23 cellular contexts compared by ENCODE assay signal in genomic region chr1:208127791-208128408, GRCh38.
A peak's percentile ranks its signal among the peaks of the same experiment; 100 is the strongest.
DNase-seq lines count a peak whose midpoint lies in the region; ATAC-seq and TF ChIP-seq lines count a peak whose summit lies in the region.
"Had no signal": no experiment of that assay in that cellular context is flagged by ENCODE, and none has a peak within 500 bp of the region (broad histone marks: within the 10 kb centered on the region; RNA-seq: fewer than 3 reads in every experiment).

No MANE protein-coding gene starts in this region.

- H3K4me1 Mint-ChIP-seq in WTC11, result peaks cover 36% of the 10 kb centered on the region

- WGBS in mesendoderm (ENCODE audit: extremely low coverage, insufficient coverage, low lambda C conversion rate), result no CpG with 5 or more reads among the region's 9 CpGs

- no peaks in the 10 kb centered on the region for H3K36me3 Mint-ChIP-seq in WTC11
- H3K36me3 Mint-ChIP-seq: CD8-positive, alpha-beta memory T cell had no signal

- H3K27me3 ChIP-seq in mesendoderm (ENCODE audit: insufficient read depth, low read length, poor library complexity), result no peaks in the 10 kb centered on the region
- no peaks in the 10 kb centered on the region for H3K27me3 ChIP-seq in skeletal muscle tissue (ENCODE audit: control insufficient read depth in 3 of 3, insufficient read depth in 3 of 3, low read length in 3 of 3)
- H3K27me3 ChIP-seq: suprapubic skin had no signal

- H3K4me1 ChIP-seq in mesendoderm (ENCODE audit: control insufficient read depth, low read depth, low read length) (peaks cover 7% of the 10 kb centered on the region), skeletal muscle tissue (ENCODE audit: control insufficient read depth in 3 of 3, insufficient read depth in 3 of 3, low read length in 3 of 3) (peaks cover 19 to 40% (median 31%) of the 10 kb centered on the region in 3 donors)

- CTCF ChIA-PET in WTC11 (lab: Charles Lee), result interaction anchor here (0.9 to 6.5 kb wide), 14 partner anchors 20 to 243 kb away, joined by 3 to 61 read pairs (median 6); partner anchors contain the start of gene PLXNA2

- H3K27ac Mint-ChIP-seq in WTC11, result no peak overlapping the region
- H3K27ac Mint-ChIP-seq: activated CD4-positive, alpha-beta T cell treated with anti-CD3 and anti-CD28 coated beads, Interleukin-2, amount 10 ng/mL, durations not matched to agents 24 days and 14 days; dendritic cell treated with granulocyte-macrophage colony-stimulating factor and Interleukin-4, amounts not matched to agents 40 ng/mL and 50 ng/mL, for 4 days; H9; T-helper 1 cell treated with Interleukin-12 subunit alpha and Interleukin-12 subunit beta and Interleukin-4 antibody, amounts not matched to agents 30 μg/mL and 1 μg/mL, for 36 hours had no signal

- no peak overlapping the region for H2BK5ac ChIP-seq in mesendoderm (ENCODE audit: low read length)

- H2AK5ac ChIP-seq in mesendoderm (ENCODE audit: low read length), result no peak overlapping the region

- H2BK120ac ChIP-seq in mesendoderm (ENCODE audit: low read depth, low read length), result no peak overlapping the region

- TF ChIP-seq CTCF in WTC11 (IDR thresholded peaks at IDR 0.05), result no peak

- H3K4ac ChIP-seq in mesendoderm (ENCODE audit: low read depth, low read length), result no peak overlapping the region

- no peak overlapping the region for H3K4me3 Mint-ChIP-seq in WTC11
- H3K4me3 Mint-ChIP-seq: activated CD4-positive, alpha-beta T cell treated with anti-CD3 and anti-CD28 coated beads, Interleukin-2, amount 10 ng/mL, durations not matched to agents 24 days and 14 days; CD8-positive, alpha-beta memory T cell; dendritic cell treated with granulocyte-macrophage colony-stimulating factor and Interleukin-4, amounts not matched to agents 40 ng/mL and 50 ng/mL, for 4 days; T-helper 1 cell treated with Interleukin-12 subunit alpha and Interleukin-12 subunit beta and Interleukin-4 antibody, amounts not matched to agents 30 μg/mL and 1 μg/mL, for 36 hours had no signal

- no peaks in the 10 kb centered on the region for H3K36me3 ChIP-seq in mesendoderm (ENCODE audit: control insufficient read depth, insufficient read depth, low read length)
- no peaks in the 10 kb centered on the region for H3K36me3 ChIP-seq in skeletal muscle tissue (ENCODE audit: control insufficient read depth in 3 of 3, insufficient read depth in 3 of 3, low read length in 3 of 3)
- H3K36me3 ChIP-seq: suprapubic skin had no signal

- H3K9ac ChIP-seq in mesendoderm (ENCODE audit: low read length), result no peak overlapping the region
- H3K9ac ChIP-seq in skeletal muscle tissue (ENCODE audit: low read depth in 1 of 3, low read length in 3 of 3), result peak overlapping the region in 2 of 3 donors; percentile 22 to 33

- no peak overlapping the region for H4K8ac ChIP-seq in mesendoderm (ENCODE audit: low read depth, low read length)

- no peaks in the 10 kb centered on the region for H3K9me3 ChIP-seq in skeletal muscle tissue (ENCODE audit: control insufficient read depth in 3 of 3, low read length in 3 of 3)
- H3K9me3 ChIP-seq: suprapubic skin had no signal

- H3K56ac ChIP-seq in mesendoderm (ENCODE audit: low read length), result peak overlapping the region; percentile 35

- H3K27me3 Mint-ChIP-seq in WTC11 (ENCODE audit: low read depth), result peaks cover 20% of the 10 kb centered on the region

- no peaks in the 10 kb centered on the region for H3K9me3 Mint-ChIP-seq in WTC11
- H3K9me3 Mint-ChIP-seq: activated CD4-positive, alpha-beta T cell treated with anti-CD3 and anti-CD28 coated beads, Interleukin-2, amount 10 ng/mL, durations not matched to agents 24 days and 14 days; CD8-positive, alpha-beta memory T cell; dendritic cell treated with granulocyte-macrophage colony-stimulating factor and Interleukin-4, amounts not matched to agents 40 ng/mL and 50 ng/mL, for 4 days; H9; T-helper 1 cell treated with Interleukin-12 subunit alpha and Interleukin-12 subunit beta and Interleukin-4 antibody, amounts not matched to agents 30 μg/mL and 1 μg/mL, for 36 hours had no signal

- H3K4me3 ChIP-seq in mesendoderm (ENCODE audit: low read length), result no peak overlapping the region
- no peak overlapping the region for H3K4me3 ChIP-seq in skeletal muscle tissue (ENCODE audit: low read length in 3 of 3)
- H3K4me3 ChIP-seq: suprapubic skin had no signal

- no peaks in the 10 kb centered on the region for H3K79me1 ChIP-seq in mesendoderm (ENCODE audit: low read length)

- H3K79me2 ChIP-seq in mesendoderm (ENCODE audit: control insufficient read depth, insufficient read depth, low read length), result no peaks in the 10 kb centered on the region

- no peak overlapping the region for H3K23ac ChIP-seq in mesendoderm (ENCODE audit: low read length)

- H2BK15ac ChIP-seq in mesendoderm (replicated peaks; ENCODE audit: low read depth), result no peak overlapping the region

- DNase-seq in NCI-H2081 (lab: John Stamatoyannopoulos, UW) (peak; percentile 38 to 61), NCI-H2081 treated with DMSO at 0.1 percent for 48 hours (lab: John Stamatoyannopoulos, UW) (no peak), WTC11 (ENCODE audit: low spot score) (peak; percentile 15), mesendoderm (no peak), NCI-H748 treated with DMSO at 0.1 percent for 48 hours (lab: John Stamatoyannopoulos, UW) (no peak), midbrain (lab: John Stamatoyannopoulos, UW) (no peak)
- DNase-seq: activated CD4-positive, alpha-beta T cell treated with anti-CD3 and anti-CD28 coated beads, Interleukin-2, amount 10 ng/mL, durations not matched to agents 24 days and 14 days; activated naive CD4-positive, alpha-beta T cell treated with anti-CD3 and anti-CD28 coated beads, Interleukin-2, amount 50 U/mL, for 16 hours; activated T-cell treated with anti-CD3 and anti-CD28 coated beads, Interleukin-2, amount 50 U/mL, for 48 hours; CD8-positive, alpha-beta memory T cell; DMS53; H9; kidney; NCI-H510A; RPMI8226; small intestine; stimulated activated CD4-positive, alpha-beta T cell treated with anti-CD3 and anti-CD28 coated beads, Interleukin-1b, Interleukin-23, amount 100 ng/mL, for 48 hours had no signal

- peak overlapping the region; percentile 52 for H3K27ac ChIP-seq in mesendoderm (ENCODE audit: low read depth, low read length)
- H3K27ac ChIP-seq in skeletal muscle tissue (ENCODE audit: low read depth, low read length), result peak overlapping the region; percentile 21
- H3K27ac ChIP-seq: HL-60, suprapubic skin had no signal

- H3K18ac ChIP-seq in mesendoderm (ENCODE audit: low read length), result no peak overlapping the region

- ATAC-seq in WTC11 (peak; percentile 12), GM19397 (IDR thresholded peaks at IDR 0.05; ENCODE audit: unreplicated experiment) (no peak)

- no peak overlapping the region for H4K5ac ChIP-seq in mesendoderm (ENCODE audit: low read length)

- POLR2A ChIA-PET in WTC11 (lab: Charles Lee), result no interaction called here

- H3K4me2 ChIP-seq in mesendoderm (ENCODE audit: low read length), result no peak overlapping the region

TF ChIP-seq in WTC11, 78 proteins besides CTCF, POLR2A, EP300 and RAD21:
- no peak for TF ChIP-seq CREM (CRISPR knock-in tag; IDR thresholded peaks at IDR 0.05)
- TF ChIP-seq ETV6 (CRISPR knock-in tag; IDR thresholded peaks at IDR 0.05), result no peak
- no peak for TF ChIP-seq TP53 (CRISPR knock-in tag; IDR thresholded peaks at IDR 0.05)
- TF ChIP-seq ZBTB43 (CRISPR knock-in tag; IDR thresholded peaks at IDR 0.05), result no peak
- TF ChIP-seq, protein P1, sequence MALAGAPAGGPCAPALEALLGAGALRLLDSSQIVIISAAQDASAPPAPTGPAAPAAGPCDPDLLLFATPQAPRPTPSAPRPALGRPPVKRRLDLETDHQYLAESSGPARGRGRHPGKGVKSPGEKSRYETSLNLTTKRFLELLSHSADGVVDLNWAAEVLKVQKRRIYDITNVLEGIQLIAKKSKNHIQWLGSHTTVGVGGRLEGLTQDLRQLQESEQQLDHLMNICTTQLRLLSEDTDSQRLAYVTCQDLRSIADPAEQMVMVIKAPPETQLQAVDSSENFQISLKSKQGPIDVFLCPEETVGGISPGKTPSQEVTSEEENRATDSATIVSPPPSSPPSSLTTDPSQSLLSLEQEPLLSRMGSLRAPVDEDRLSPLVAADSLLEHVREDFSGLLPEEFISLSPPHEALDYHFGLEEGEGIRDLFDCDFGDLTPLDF (CRISPR knock-in tag; IDR thresholded peaks at IDR 0.05), result no peak
- TF ChIP-seq HMGA2 (CRISPR knock-in tag; IDR thresholded peaks at IDR 0.05), result no peak
- TF ChIP-seq, protein P2, sequence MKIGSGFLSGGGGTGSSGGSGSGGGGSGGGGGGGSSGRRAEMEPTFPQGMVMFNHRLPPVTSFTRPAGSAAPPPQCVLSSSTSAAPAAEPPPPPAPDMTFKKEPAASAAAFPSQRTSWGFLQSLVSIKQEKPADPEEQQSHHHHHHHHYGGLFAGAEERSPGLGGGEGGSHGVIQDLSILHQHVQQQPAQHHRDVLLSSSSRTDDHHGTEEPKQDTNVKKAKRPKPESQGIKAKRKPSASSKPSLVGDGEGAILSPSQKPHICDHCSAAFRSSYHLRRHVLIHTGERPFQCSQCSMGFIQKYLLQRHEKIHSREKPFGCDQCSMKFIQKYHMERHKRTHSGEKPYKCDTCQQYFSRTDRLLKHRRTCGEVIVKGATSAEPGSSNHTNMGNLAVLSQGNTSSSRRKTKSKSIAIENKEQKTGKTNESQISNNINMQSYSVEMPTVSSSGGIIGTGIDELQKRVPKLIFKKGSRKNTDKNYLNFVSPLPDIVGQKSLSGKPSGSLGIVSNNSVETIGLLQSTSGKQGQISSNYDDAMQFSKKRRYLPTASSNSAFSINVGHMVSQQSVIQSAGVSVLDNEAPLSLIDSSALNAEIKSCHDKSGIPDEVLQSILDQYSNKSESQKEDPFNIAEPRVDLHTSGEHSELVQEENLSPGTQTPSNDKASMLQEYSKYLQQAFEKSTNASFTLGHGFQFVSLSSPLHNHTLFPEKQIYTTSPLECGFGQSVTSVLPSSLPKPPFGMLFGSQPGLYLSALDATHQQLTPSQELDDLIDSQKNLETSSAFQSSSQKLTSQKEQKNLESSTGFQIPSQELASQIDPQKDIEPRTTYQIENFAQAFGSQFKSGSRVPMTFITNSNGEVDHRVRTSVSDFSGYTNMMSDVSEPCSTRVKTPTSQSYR (CRISPR knock-in tag; IDR thresholded peaks at IDR 0.05), result no peak
- no peak for TF ChIP-seq NFE2L1 (CRISPR knock-in tag; IDR thresholded peaks at IDR 0.05)
- TF ChIP-seq SMAD3 (CRISPR knock-in tag; IDR thresholded peaks at IDR 0.05; ENCODE audit: borderline replicate concordance), result no peak
- no peak for TF ChIP-seq JAZF1 (CRISPR knock-in tag; IDR thresholded peaks at IDR 0.05)
TF ChIP-seq in WTC11: peak in this region for 0.

Comparison
In these comparisons a context has a peak if more than half of its experiments do, and no peak if none do; other contexts are left out.
1. DNase-seq: peak in NCI-H2081 (2 of 2) and WTC11 (single experiment); none in NCI-H2081 treated with DMSO at 0.1 percent for 48 hours (single experiment), mesendoderm (single experiment), NCI-H748 treated with DMSO at 0.1 percent for 48 hours (single experiment) and midbrain (single experiment).